In the genomic region with DNA sequence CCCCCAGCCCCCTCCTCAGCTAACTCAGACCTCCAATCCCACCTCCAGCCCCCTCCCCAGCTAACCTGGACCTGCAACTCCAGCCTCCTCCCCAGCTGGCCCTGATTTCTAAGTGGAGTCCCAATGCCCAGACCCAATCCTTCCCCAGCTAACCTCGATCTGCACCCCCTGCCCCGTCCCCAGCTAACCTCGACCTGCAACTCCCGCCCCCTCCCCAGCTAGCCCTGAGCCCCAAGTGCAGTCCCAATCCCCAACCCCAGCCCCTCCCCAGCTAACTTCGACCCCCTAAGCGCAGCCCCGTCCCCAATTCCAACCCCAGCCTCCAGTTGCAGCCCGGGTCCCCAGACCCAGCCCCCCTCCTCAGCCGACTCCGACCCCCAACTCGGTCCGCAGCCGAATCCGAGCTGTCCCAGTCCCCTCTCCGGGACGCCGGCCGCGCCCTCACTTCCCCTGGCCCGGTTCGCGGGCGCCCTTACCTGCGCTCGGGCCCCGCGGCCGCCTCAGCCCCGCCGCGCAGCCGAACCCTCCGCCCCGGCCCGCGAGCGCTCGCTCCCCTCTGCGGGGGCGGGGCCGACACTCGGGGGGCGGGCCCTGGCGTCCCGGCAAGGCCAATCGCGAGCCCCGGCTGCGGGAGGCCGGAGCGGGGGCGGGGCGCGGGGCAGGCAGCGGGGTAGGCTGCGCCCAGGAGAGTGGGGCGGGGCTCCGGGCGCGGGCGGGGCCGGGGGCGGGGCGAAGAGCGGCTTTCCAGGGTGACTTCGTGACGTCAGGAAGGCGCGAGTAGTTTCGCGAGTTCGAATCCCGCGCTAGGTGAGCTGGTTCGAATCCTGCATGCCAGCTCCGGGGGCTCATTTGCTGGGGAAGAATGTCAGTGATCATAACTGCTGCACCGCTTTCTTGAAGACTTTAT, we compare ENCODE assay signal across 8 cellular contexts. TPM values are rescaled to one million over a fixed set of nuclear protein-coding genes. Genes with fewer than 3 reads are reported as not detected.
DNase-seq lines count a peak whose midpoint lies in the region; ATAC-seq and TF ChIP-seq lines count a peak whose summit lies in the region.

A gene (minus strand): TSS at position 525 of the 907 bp plus-strand sequence. CDS start 182,006 bp downstream, outside the sequence.

- in situ Hi-C loops in GM13976 (cut with MboI; ENCODE audit: low sequenced_read_pairs, unreplicated experiment) = no loop called here

- peaks cover 0 to 12% of the 10 kb centered on the region in 2 donors for H3K4me1 ChIP-seq in left lung

- TF ChIP-seq CTCF in GM13976 (IDR thresholded peaks at IDR 0.05; ENCODE audit: borderline replicate concordance, control extremely low read depth, extremely low read depth, insufficient read depth, missing control alignments) (no peak), left lung (IDR thresholded peaks at IDR 0.05) (no peak)

- DNase-seq in GM13976 (ENCODE audit: low spot score) = peak; percentile 100
- peak; percentile 93 for DNase-seq in NCI-H2227 (lab: John Stamatoyannopoulos, UW; ENCODE audit: unreplicated experiment)
- DNase-seq in activated CD4-positive, alpha-beta T cell treated with anti-CD3 and anti-CD28 coated beads, Interleukin-2, amount 50 U/mL, for 4 hours = peak; percentile 95 to 96
- peak; percentile 58 for DNase-seq in dedifferentiated amniotic fluid mesenchymal stem cell (ENCODE audit: extremely low spot score)
- DNase-seq in left lung = peak; percentile 94 to 97
- DNase-seq in stimulated activated CD4-positive, alpha-beta T cell treated with anti-CD3 and anti-CD28 coated beads, Interleukin-1b, Interleukin-23, amount 100 ng/mL, for 48 hours = peak; percentile 94

- H3K36me3 ChIP-seq in left lung = no peaks in the 10 kb centered on the region

- ATAC-seq in HG02759 (IDR thresholded peaks at IDR 0.05; ENCODE audit: unreplicated experiment) (peak; percentile 86), left lung (peak; percentile 100), HG02840 (IDR thresholded peaks at IDR 0.05; ENCODE audit: low FRiP score, unreplicated experiment) (no peak)

- peaks cover 0 to 5% of the 10 kb centered on the region in 2 donors for H3K27me3 ChIP-seq in left lung

- no peaks in the 10 kb centered on the region for H3K9me3 ChIP-seq in left lung

- peak within 1 kb of the TSS; percentile 38 to 40 for H3K4me3 ChIP-seq in left lung

- H3K27ac ChIP-seq in left lung = no peak within 1 kb of the TSS

- intact Hi-C loops in left lung (cut with DNase I) = no loop called here

RNA-seq across cellular contexts. Expression of the gene that starts here (rescaled TPM):
- 1 to 10 TPM; 3.8 to 5.7 TPM for total RNA-seq in left lung
